8 cellular contexts compared by ENCODE assay signal in genomic region chr19:18117692-18118378, GRCh38. TPM values are rescaled to one million over a fixed set of nuclear protein-coding genes. Genes with fewer than 3 reads are reported as not detected.
DNase-seq lines count a peak whose midpoint lies in the region; ATAC-seq and TF ChIP-seq lines count a peak whose summit lies in the region.

No MANE protein-coding gene starts in this region.

- H3K4me1 ChIP-seq in adrenal gland (replicated peaks in 1 of 2), result peaks cover 6 to 19% of the 10 kb centered on the region in 2 donors
- peaks cover 27% of the 10 kb centered on the region for H3K4me1 ChIP-seq in left ventricle myocardium inferior

- H3K9me3 ChIP-seq in adrenal gland (replicated peaks in 1 of 3) (no peaks in the 10 kb centered on the region), left ventricle myocardium inferior (replicated peaks) (no peaks in the 10 kb centered on the region)

- POLR2A ChIA-PET in T-cell (lab: Charles Lee), result interaction anchor here in 1 of 2 donors (0.6 kb wide), 1 partner anchor 33 kb away, joined by 3 read pairs; no protein-coding TSS in a partner anchor

- 0 to 2% (median 1%) methylated on average over 13 to 84 of the region's 86 CpGs for WGBS in adrenal gland, 4 donors

- H3K36me3 Mint-ChIP-seq in T-cell, result peaks cover 5% of the 10 kb centered on the region
- H3K36me3 Mint-ChIP-seq in progenitor cell of endocrine pancreas (ENCODE audit: insufficient read depth), result no peaks in the 10 kb centered on the region
- H3K36me3 Mint-ChIP-seq in type B pancreatic cell, result no peaks in the 10 kb centered on the region

- peaks cover 32 to 46% (median 41%) of the 10 kb centered on the region in 3 donors for H3K4me1 Mint-ChIP-seq in T-cell
- peaks cover 8% of the 10 kb centered on the region for H3K4me1 Mint-ChIP-seq in progenitor cell of endocrine pancreas (ENCODE audit: low read depth)
- H3K4me1 Mint-ChIP-seq in type B pancreatic cell (ENCODE audit: unreplicated experiment), result peaks cover 22% of the 10 kb centered on the region

- H3K36me3 ChIP-seq in adrenal gland (replicated peaks in 1 of 2) (no peaks in the 10 kb centered on the region), left ventricle myocardium inferior (peaks cover 3% of the 10 kb centered on the region)

- H3K9me3 Mint-ChIP-seq in T-cell (no peaks in the 10 kb centered on the region), progenitor cell of endocrine pancreas (ENCODE audit: low read depth) (no peaks in the 10 kb centered on the region), type B pancreatic cell (no peaks in the 10 kb centered on the region)

- peak overlapping the region; percentile 46 to 77 (median 52) for H3K4me3 ChIP-seq in adrenal gland
- H3K4me3 ChIP-seq in left ventricle myocardium inferior, result peak overlapping the region; percentile 87

- H3K27me3 Mint-ChIP-seq in T-cell, result no peaks in the 10 kb centered on the region
- no peaks in the 10 kb centered on the region for H3K27me3 Mint-ChIP-seq in progenitor cell of endocrine pancreas
- peaks cover 1% of the 10 kb centered on the region for H3K27me3 Mint-ChIP-seq in type B pancreatic cell

- intact Hi-C loops in adrenal gland (cut with DNase I) (loop anchor here (5.0 kb wide), 2 partner anchors 34 to 44 kb away; partner anchors contain the start of gene PIK3R2 (in 1 of the 2)), left ventricle myocardium inferior (cut with micrococcal nuclease) (loop anchor here (10.0 kb wide), 1 partner anchor 137 kb away; a partner anchor contains a TSS)

- H3K27ac Mint-ChIP-seq in T-cell (peak overlapping the region; percentile 97), progenitor cell of endocrine pancreas (peak overlapping the region; percentile 90), type B pancreatic cell (peak overlapping the region; percentile 36)

- H3K27ac ChIP-seq in adrenal gland (peak overlapping the region in 4 of 5 donors; percentile 30 to 64 (median 48)), left ventricle myocardium inferior (replicated peaks) (peak overlapping the region; percentile 77)

- peak; percentile 84 for ATAC-seq in HG02610 (IDR thresholded peaks at IDR 0.05; ENCODE audit: unreplicated experiment)
- peak; percentile 81 to 87 (median 84) for ATAC-seq in T-cell (replicated peaks in 1 of 4)

- CTCF ChIA-PET in T-cell (lab: Charles Lee), result interaction anchor here in 1 of 2 donors (0.6 to 1.0 kb wide), 2 partner anchors 13 to 127 kb away, joined by 3 read pairs; no protein-coding TSS in a partner anchor

- H3K27me3 ChIP-seq in adrenal gland (no peaks in the 10 kb centered on the region), left ventricle myocardium inferior (ENCODE audit: low read depth) (no peaks in the 10 kb centered on the region)

- peak; percentile 51 for DNase-seq in GM04504 (ENCODE audit: low read depth)
- DNase-seq in NCI-H1105 (lab: John Stamatoyannopoulos, UW), result peak; percentile 92
- DNase-seq in T-cell, result peak; percentile 83 to 97 (median 93)
- DNase-seq in adrenal gland, result peak; percentile 86 to 94 (median 91)
- peak; percentile 90 for DNase-seq in left ventricle myocardium inferior
- peak; percentile 94 for DNase-seq in progenitor cell of endocrine pancreas (ENCODE audit: low spot score, unreplicated experiment)
- peak; percentile 96 for DNase-seq in type B pancreatic cell (ENCODE audit: extremely low spot score, unreplicated experiment)

- TF ChIP-seq POLR2A in adrenal gland (IDR thresholded peaks at IDR 0.05), result no peak

- TF ChIP-seq CTCF in adrenal gland (IDR thresholded peaks at IDR 0.05) (no peak), left ventricle myocardium inferior (IDR thresholded peaks at IDR 0.05; ENCODE audit: borderline replicate concordance) (no peak), progenitor cell of endocrine pancreas (IDR thresholded peaks at IDR 0.05; ENCODE audit: unreplicated experiment) (peak; percentile 10), type B pancreatic cell (conservative IDR thresholded peaks at IDR 0.05) (no peak)

- H3K4me3 Mint-ChIP-seq in T-cell (peak overlapping the region; percentile 83 to 90 (median 83)), progenitor cell of endocrine pancreas (ENCODE audit: low read depth) (peak overlapping the region; percentile 79), type B pancreatic cell (peak overlapping the region; percentile 88)

RNA-seq across cellular contexts. Expression of gene MAST3, which starts 20.3 kb away (rescaled TPM):
- total RNA-seq in T-cell, result 10 to 100 TPM; 42.0 to 60.2 (median 53.2) TPM
- 10 to 100 TPM in 6 of 8 donors, 1 to 10 TPM in 2; 6.0 to 18.6 (median 12.5) TPM for total RNA-seq in adrenal gland
- polyA plus RNA-seq in adrenal gland, result 10 to 100 TPM in 1 of 3 donors, 1 to 10 TPM in 2; 1.8 to 19.1 (median 7.1) TPM
- total RNA-seq in left ventricle myocardium inferior, result 4.6 TPM
- total RNA-seq in progenitor cell of endocrine pancreas, result 10.7 and 11.1 TPM in 2 replicates
- 11.0 and 14.1 TPM in 2 replicates for total RNA-seq in type B pancreatic cell (ENCODE audit: low replicate concordance)

RNA-seq across cellular contexts. Expression of gene IL12RB1, which starts 31.1 kb away (rescaled TPM):
- 10 to 100 TPM; 26.3 to 45.2 (median 39.3) TPM for total RNA-seq in T-cell
- 1 to 10 TPM in 7 of 8 donors, not detected in 1; 1.4 to 7.4 (median 2.3) TPM for total RNA-seq in adrenal gland
- polyA plus RNA-seq in adrenal gland, result 1 to 10 TPM in 2 of 3 donors, under 1 TPM in 1; 0.84 to 1.8 (median 1.1) TPM
- 0.44 TPM for total RNA-seq in left ventricle myocardium inferior
- total RNA-seq in progenitor cell of endocrine pancreas, result not detected in 2 replicates
- total RNA-seq in type B pancreatic cell (ENCODE audit: low replicate concordance), result not detected in 2 replicates

RNA-seq across cellular contexts. Expression of gene PIK3R2, which starts 35.1 kb away (rescaled TPM):
- 10 to 100 TPM; 11.8 to 25.5 (median 17.6) TPM for total RNA-seq in T-cell
- total RNA-seq in adrenal gland, result 100 to 1,000 TPM in 3 of 8 donors, 10 to 100 TPM in 5; 32.9 to 124 (median 80.4) TPM
- polyA plus RNA-seq in adrenal gland, result 10 to 100 TPM in 2 of 3 donors, 1 to 10 TPM in 1; 6.7 to 21.0 (median 10.8) TPM
- 28.0 TPM for total RNA-seq in left ventricle myocardium inferior
- 58.9 and 61.2 TPM in 2 replicates for total RNA-seq in progenitor cell of endocrine pancreas
- total RNA-seq in type B pancreatic cell (ENCODE audit: low replicate concordance), result 41.4 and 47.0 TPM in 2 replicates

RNA-seq across cellular contexts. Expression of gene IFI30, which starts 55.8 kb away (rescaled TPM):
- total RNA-seq in T-cell, result 10 to 100 TPM in 1 of 5 donors, 1 to 10 TPM in 4; 3.2 to 11.8 (median 5.1) TPM
- 100 to 1,000 TPM; 103 to 372 (median 185) TPM for total RNA-seq in adrenal gland
- 100 to 1,000 TPM in 2 of 3 donors, 10 to 100 TPM in 1; 99.2 to 268 (median 158) TPM for polyA plus RNA-seq in adrenal gland
- total RNA-seq in left ventricle myocardium inferior, result 23.3 TPM
- total RNA-seq in progenitor cell of endocrine pancreas, result not detected in 2 replicates
- 20.2 and 22.8 TPM in 2 replicates for total RNA-seq in type B pancreatic cell (ENCODE audit: low replicate concordance)

Comparison
In these comparisons a context has a peak if more than half of its experiments do, and no peak if none do; other contexts are left out.
1. Peak in every context shown above with its lines: DNase-seq, ATAC-seq, H3K4me3 ChIP-seq and H3K27ac ChIP-seq.
2. H3K27ac Mint-ChIP-seq: peak in every context shown above with its lines; median percentile 97 in T-cell; 90 in progenitor cell of endocrine pancreas; 36 in type B pancreatic cell.